19 cellular contexts compared by ENCODE assay signal in the genomic region with DNA sequence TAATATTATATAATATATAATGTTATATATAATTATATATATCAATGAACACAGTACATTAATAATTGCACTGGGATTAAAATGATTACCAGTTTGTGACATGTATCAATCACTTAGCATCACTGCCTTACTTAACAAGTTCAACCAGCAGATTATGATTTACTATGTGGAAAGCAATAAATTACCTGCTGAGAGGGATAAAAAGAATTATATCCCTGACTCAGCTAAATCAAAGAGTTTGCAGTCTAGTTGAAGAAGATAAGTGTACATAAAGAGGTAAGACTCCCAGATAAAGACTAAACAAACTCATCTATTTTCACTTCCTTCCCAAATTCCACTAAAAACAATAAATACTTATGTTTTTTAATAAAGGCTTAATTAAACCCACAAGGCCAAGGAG. TPM values are rescaled to one million over a fixed set of nuclear protein-coding genes. Genes with fewer than 3 reads are reported as not detected.
DNase-seq lines count a peak whose midpoint lies in the region; ATAC-seq lines count a peak whose summit lies in the region.
"Had no signal": no experiment of that assay in that cellular context is flagged by ENCODE, and none has a peak within 500 bp of the region (broad histone marks: within the 10 kb centered on the region; RNA-seq: fewer than 3 reads in every experiment).

No MANE protein-coding gene starts in this region.

- peaks cover 6% of the 10 kb centered on the region for H3K9me3 Mint-ChIP-seq in stimulated activated naive CD8-positive, alpha-beta T cell treated with anti-CD3 and anti-CD28 coated beads, Interleukin-15, Interleukin-2, amounts not matched to agents 100 ng/mL and 50 ng/mL, for 24 hours
- peaks cover 5 to 8% of the 10 kb centered on the region in 2 donors for H3K9me3 Mint-ChIP-seq in stimulated activated naive CD8-positive, alpha-beta T cell treated with anti-CD3 and anti-CD28 coated beads, Interleukin-15, amount 100 ng/mL, for 72 hours

- H3K4me1 Mint-ChIP-seq in stimulated activated naive CD8-positive, alpha-beta T cell treated with anti-CD3 and anti-CD28 coated beads, Interleukin-15, Interleukin-2, amounts not matched to agents 100 ng/mL and 50 ng/mL, for 24 hours (ENCODE audit: low read depth) = peaks cover 42% of the 10 kb centered on the region
- peaks cover 37% of the 10 kb centered on the region for H3K4me1 Mint-ChIP-seq in stimulated activated naive CD8-positive, alpha-beta T cell treated with anti-CD3 and anti-CD28 coated beads, Interleukin-15, amount 100 ng/mL, for 72 hours

- no peaks in the 10 kb centered on the region for H3K27me3 Mint-ChIP-seq in stimulated activated naive CD8-positive, alpha-beta T cell treated with anti-CD3 and anti-CD28 coated beads, Interleukin-15, Interleukin-2, amounts not matched to agents 100 ng/mL and 50 ng/mL, for 24 hours
- no peaks in the 10 kb centered on the region for H3K27me3 Mint-ChIP-seq in stimulated activated naive CD8-positive, alpha-beta T cell treated with anti-CD3 and anti-CD28 coated beads, Interleukin-15, amount 100 ng/mL, for 72 hours
- H3K27me3 Mint-ChIP-seq: B cell; CD4-positive, alpha-beta T cell had no signal

- DNase-seq in stimulated activated naive CD8-positive, alpha-beta T cell treated with anti-CD3 and anti-CD28 coated beads, Interleukin-15, amount 100 ng/mL, for 72 hours = no peak
- peak; percentile 44 for DNase-seq in OCI-M1 (lab: John Stamatoyannopoulos, UW)
- DNase-seq in epithelial cell of prostate (ENCODE audit: low read depth, low spot score) = no peak
- no peak for DNase-seq in GM19238 (ENCODE audit: insufficient read length, low spot score)
- DNase-seq in NCI-H510A treated with DMSO at 0.1 percent for 48 hours (lab: John Stamatoyannopoulos, UW) = no peak
- DNase-seq in ureter (ENCODE audit: low spot score) = no peak
- DNase-seq: Calu3; CD4-positive, alpha-beta T cell; KG1; NCI-H146; NCI-H2081 treated with DMSO at 0.1 percent for 48 hours; NCI-H345; NCI-H69; Right ventricle myocardium superior had no signal

- no peak for ATAC-seq in stimulated activated naive CD8-positive, alpha-beta T cell treated with anti-CD3 and anti-CD28 coated beads, Interleukin-15, amount 100 ng/mL, for 72 hours
- ATAC-seq: GM12878, Panc1, SK-N-SH treated with all-trans-retinoic acid at 6 μM for 48 hours had no signal

- peak overlapping the region; percentile 11 for H3K27ac Mint-ChIP-seq in stimulated activated naive CD8-positive, alpha-beta T cell treated with anti-CD3 and anti-CD28 coated beads, Interleukin-15, Interleukin-2, amounts not matched to agents 100 ng/mL and 50 ng/mL, for 24 hours
- peak overlapping the region in 1 of 2 donors; percentile 92 for H3K27ac Mint-ChIP-seq in stimulated activated naive CD8-positive, alpha-beta T cell treated with anti-CD3 and anti-CD28 coated beads, Interleukin-15, amount 100 ng/mL, for 72 hours
- H3K27ac Mint-ChIP-seq: B cell; CD4-positive, alpha-beta T cell had no signal

- H3K27ac ChIP-seq in epithelial cell of prostate = peak overlapping the region; percentile 8

- peaks cover 62% of the 10 kb centered on the region for H3K36me3 Mint-ChIP-seq in stimulated activated naive CD8-positive, alpha-beta T cell treated with anti-CD3 and anti-CD28 coated beads, Interleukin-15, Interleukin-2, amounts not matched to agents 100 ng/mL and 50 ng/mL, for 24 hours (ENCODE audit: low read depth)

- no peak overlapping the region for H3K4me3 Mint-ChIP-seq in stimulated activated naive CD8-positive, alpha-beta T cell treated with anti-CD3 and anti-CD28 coated beads, Interleukin-15, Interleukin-2, amounts not matched to agents 100 ng/mL and 50 ng/mL, for 24 hours
- peak overlapping the region in 1 of 2 donors; percentile 27 for H3K4me3 Mint-ChIP-seq in stimulated activated naive CD8-positive, alpha-beta T cell treated with anti-CD3 and anti-CD28 coated beads, Interleukin-15, amount 100 ng/mL, for 72 hours
- H3K4me3 Mint-ChIP-seq: B cell; CD4-positive, alpha-beta T cell had no signal

RNA-seq across cellular contexts. Expression of gene PLAA, which starts 11.2 kb away (rescaled TPM):
- total RNA-seq in ureter = 26.0 TPM

RNA-seq across cellular contexts. Expression of gene IFT74, which starts 20.4 kb away (rescaled TPM):
- 21.7 TPM for total RNA-seq in ureter

RNA-seq across cellular contexts. Expression of gene CAAP1, which starts 43.2 kb away (rescaled TPM):
- total RNA-seq in ureter = 14.2 TPM
